9 cellular contexts compared by ENCODE assay signal in the genomic region with DNA sequence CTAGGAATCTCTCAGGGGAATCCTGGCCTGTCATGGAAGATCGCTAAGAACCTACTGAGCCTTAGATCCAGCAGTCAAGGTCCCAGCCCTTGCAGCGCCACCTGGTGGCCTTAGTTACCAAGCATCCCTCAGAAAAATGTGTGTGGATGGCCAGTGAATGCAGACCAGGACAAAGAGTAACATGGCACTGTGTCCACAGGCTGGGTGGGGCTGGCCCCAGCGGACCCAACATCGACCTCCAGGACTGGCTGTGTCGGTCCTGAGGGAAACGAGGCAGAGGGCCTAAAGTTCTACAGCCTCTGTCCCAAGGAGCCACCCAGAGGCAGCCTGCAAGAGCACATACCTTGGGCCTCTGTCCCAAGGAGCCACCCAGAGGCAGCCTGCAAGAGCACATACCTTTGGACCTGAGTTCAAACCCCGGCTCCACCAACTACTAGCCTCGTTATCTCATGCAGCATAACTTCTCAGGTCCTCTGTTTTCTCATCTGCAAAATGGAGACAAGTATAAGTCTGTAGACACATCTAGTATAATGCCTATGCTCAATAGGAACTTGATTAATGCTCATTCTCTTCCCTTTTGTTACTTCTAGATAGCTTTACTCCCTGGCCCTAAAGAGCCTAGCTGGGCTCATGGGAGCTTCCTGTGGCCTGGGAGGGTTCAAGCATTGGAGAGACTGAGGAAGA. TPM values are rescaled to one million over a fixed set of nuclear protein-coding genes. Genes with fewer than 3 reads are reported as not detected.
A peak's percentile ranks its signal among the peaks of the same experiment; 100 is the strongest.
DNase-seq lines count a peak whose midpoint lies in the region; ATAC-seq and TF ChIP-seq lines count a peak whose summit lies in the region.
"Had no signal": no experiment of that assay in that cellular context is flagged by ENCODE, and none has a peak within 500 bp of the region (broad histone marks: within the 10 kb centered on the region; RNA-seq: fewer than 3 reads in every experiment).

No MANE protein-coding gene starts in this region.

- WGBS in stomach, 5 donors = 19 to 41% (median 29%) methylated on average over 5 to 8 of the region's 8 CpGs

- no peak for TF ChIP-seq RAD21 in neural cell (conservative IDR thresholded peaks at IDR 0.05)

- intact Hi-C loops in Panc1 (cut with micrococcal nuclease; ENCODE audit: unreplicated experiment) = loop anchor here (1.0 to 5.0 kb wide), 4 partner anchors 58 to 280 kb away; a partner anchor contains a TSS
- intact Hi-C loops in stomach (cut with DNase I; ENCODE audit: low total_unique reads) = loop anchor here (5.0 to 10.0 kb wide), 2 partner anchors 144 to 174 kb away; no protein-coding TSS in a partner anchor

- H3K4me1 Mint-ChIP-seq in activated T-cell treated with anti-CD3 and anti-CD28 coated beads, Interleukin-2, amount 50 U/mL, for 24 hours (ENCODE audit: low read depth) = peaks cover 52% of the 10 kb centered on the region

- no peak overlapping the region for H3K4me3 ChIP-seq in Panc1 (ENCODE audit: low read depth in 2 of 2, low read length in 2 of 2)
- H3K4me3 ChIP-seq in neural cell (ENCODE audit: low read length) = no peak overlapping the region
- no peak overlapping the region for H3K4me3 ChIP-seq in stomach

- H3K36me3 ChIP-seq in KOPT-K1 (ENCODE audit: insufficient read depth, low read length) = no peaks in the 10 kb centered on the region
- H3K36me3 ChIP-seq in Panc1 (ENCODE audit: control insufficient read depth, insufficient read depth, low read length) = no peaks in the 10 kb centered on the region
- H3K36me3 ChIP-seq in neural cell (ENCODE audit: insufficient read depth, low read length) = no peaks in the 10 kb centered on the region
- H3K36me3 ChIP-seq in stomach = no peaks in the 10 kb centered on the region

- H3K9me3 ChIP-seq in KOPT-K1 (ENCODE audit: insufficient read depth, low read length, poor library complexity, severe bottlenecking) (no peaks in the 10 kb centered on the region), Panc1 (ENCODE audit: control insufficient read depth, insufficient read depth, low read depth, low read length) (no peaks in the 10 kb centered on the region), neural cell (ENCODE audit: low read length) (no peaks in the 10 kb centered on the region), stomach (no peaks in the 10 kb centered on the region)

- no peaks in the 10 kb centered on the region for H4K20me1 ChIP-seq in neural cell (ENCODE audit: insufficient read depth)

- no peaks in the 10 kb centered on the region for H3K79me2 ChIP-seq in neural cell (replicated peaks; ENCODE audit: insufficient read depth, low read length)

- no peak overlapping the region for H3K4me2 ChIP-seq in neural cell (ENCODE audit: low read length)

- no peak for TF ChIP-seq POLR2A in stomach (IDR thresholded peaks at IDR 0.05)

- no peak overlapping the region for H3K4me3 Mint-ChIP-seq in activated T-cell treated with anti-CD3 and anti-CD28 coated beads, Interleukin-2, amount 50 U/mL, for 24 hours
- H3K4me3 Mint-ChIP-seq: activated naive CD8-positive, alpha-beta T cell had no signal

- CTCF ChIA-PET in Panc1 (lab: Charles Lee) = interaction anchor here (0.7 to 1.3 kb wide), 3 partner anchors 11 to 139 kb away, joined by 3 to 6 read pairs (median 3); no protein-coding TSS in a partner anchor

- no peak overlapping the region for H3K9ac ChIP-seq in neural cell (ENCODE audit: low read length)

- POLR2A ChIA-PET in Panc1 (lab: Charles Lee) = no interaction called here

- DNase-seq in D341Med (ENCODE audit: low spot score) = peak; percentile 85
- DNase-seq in Panc1 (ENCODE audit: low read depth, low spot score) = peak; percentile 74
- DNase-seq in activated T-cell treated with anti-CD3 and anti-CD28 coated beads, Interleukin-2, amount 50 U/mL, for 24 hours = peak; percentile 85
- DNase-seq in fibroblast of peridontal ligament (ENCODE audit: extremely low read depth) = peak; percentile 67
- peak; percentile 88 for DNase-seq in stomach

- no peak overlapping the region for H2AFZ ChIP-seq in neural cell (ENCODE audit: low read depth, low read length)

- no peaks in the 10 kb centered on the region for H3K9me3 Mint-ChIP-seq in activated T-cell treated with anti-CD3 and anti-CD28 coated beads, Interleukin-2, amount 50 U/mL, for 24 hours

- H3K27me3 ChIP-seq in Panc1 (ENCODE audit: control insufficient read depth, insufficient read depth, low read length) (no peaks in the 10 kb centered on the region), neural cell (ENCODE audit: insufficient read depth, low read depth, low read length) (no peaks in the 10 kb centered on the region), stomach (no peaks in the 10 kb centered on the region)

- H3K9me2 ChIP-seq in neural cell (ENCODE audit: insufficient read depth, low read length) = no peaks in the 10 kb centered on the region

- no peak overlapping the region for H3K27ac Mint-ChIP-seq in activated T-cell treated with anti-CD3 and anti-CD28 coated beads, Interleukin-2, amount 50 U/mL, for 24 hours

- H3K36me3 Mint-ChIP-seq in activated T-cell treated with anti-CD3 and anti-CD28 coated beads, Interleukin-2, amount 50 U/mL, for 24 hours (ENCODE audit: low read depth) = no peaks in the 10 kb centered on the region
- H3K36me3 Mint-ChIP-seq: activated naive CD8-positive, alpha-beta T cell had no signal

- H3K27ac ChIP-seq in KOPT-K1 (ENCODE audit: low read depth, low read length, poor library complexity, severe bottlenecking) = peak overlapping the region; percentile 58
- no peak overlapping the region; the same call in 1 of the 2 replicates for H3K27ac ChIP-seq in Panc1 (ENCODE audit: low read length)
- no peak overlapping the region for H3K27ac ChIP-seq in neural cell (ENCODE audit: low read length)
- H3K27ac ChIP-seq in stomach = peak overlapping the region in 2 of 5 donors; percentile 30 to 48

- in situ Hi-C loops in Panc1 (cut with HindIII; ENCODE audit: low pct_unique_long_range_greater_than_20kb, low sequenced_read_pairs) = no loop called here

- no peaks in the 10 kb centered on the region for H3F3A ChIP-seq in neural cell (ENCODE audit: insufficient read depth, low read length, poor library complexity, severe bottlenecking)

- H3K4me1 ChIP-seq in Panc1 (ENCODE audit: control insufficient read depth, insufficient read depth, low read length) (peaks cover 3% of the 10 kb centered on the region; the same call in 1 of the 2 replicates), stomach (peaks cover under 1 to 50% (median 9%) of the 10 kb centered on the region in 4 donors)

- no peak for TF ChIP-seq EP300 in neural cell (conservative IDR thresholded peaks at IDR 0.05; ENCODE audit: poor library complexity, severe bottlenecking)
- no peak for TF ChIP-seq EP300 in stomach (IDR thresholded peaks at IDR 0.05)

- H3K27me3 Mint-ChIP-seq in activated T-cell treated with anti-CD3 and anti-CD28 coated beads, Interleukin-2, amount 50 U/mL, for 24 hours = no peaks in the 10 kb centered on the region
- H3K27me3 Mint-ChIP-seq: activated naive CD8-positive, alpha-beta T cell had no signal

- no TSS peak for BruUV-seq in Panc1 (replicated peaks; lab: Mats Ljungman, UMichigan)

- TF ChIP-seq CTCF in Panc1 (IDR thresholded peaks at IDR 0.05) (peak; percentile 95), neural cell (IDR thresholded peaks at IDR 0.05; ENCODE audit: poor library complexity, severe bottlenecking) (peak; percentile 55), stomach (IDR thresholded peaks at IDR 0.05) (peak in 5 of 7 experiments; percentile 72 to 88 (median 85))

- ATAC-seq in Panc1 = peak; percentile 98
- no peak for ATAC-seq in HG03457 (IDR thresholded peaks at IDR 0.05; ENCODE audit: unreplicated experiment)

TF ChIP-seq in neural cell, 6 proteins besides CTCF, POLR2A, EP300 and RAD21:
- TF ChIP-seq, protein P1, sequence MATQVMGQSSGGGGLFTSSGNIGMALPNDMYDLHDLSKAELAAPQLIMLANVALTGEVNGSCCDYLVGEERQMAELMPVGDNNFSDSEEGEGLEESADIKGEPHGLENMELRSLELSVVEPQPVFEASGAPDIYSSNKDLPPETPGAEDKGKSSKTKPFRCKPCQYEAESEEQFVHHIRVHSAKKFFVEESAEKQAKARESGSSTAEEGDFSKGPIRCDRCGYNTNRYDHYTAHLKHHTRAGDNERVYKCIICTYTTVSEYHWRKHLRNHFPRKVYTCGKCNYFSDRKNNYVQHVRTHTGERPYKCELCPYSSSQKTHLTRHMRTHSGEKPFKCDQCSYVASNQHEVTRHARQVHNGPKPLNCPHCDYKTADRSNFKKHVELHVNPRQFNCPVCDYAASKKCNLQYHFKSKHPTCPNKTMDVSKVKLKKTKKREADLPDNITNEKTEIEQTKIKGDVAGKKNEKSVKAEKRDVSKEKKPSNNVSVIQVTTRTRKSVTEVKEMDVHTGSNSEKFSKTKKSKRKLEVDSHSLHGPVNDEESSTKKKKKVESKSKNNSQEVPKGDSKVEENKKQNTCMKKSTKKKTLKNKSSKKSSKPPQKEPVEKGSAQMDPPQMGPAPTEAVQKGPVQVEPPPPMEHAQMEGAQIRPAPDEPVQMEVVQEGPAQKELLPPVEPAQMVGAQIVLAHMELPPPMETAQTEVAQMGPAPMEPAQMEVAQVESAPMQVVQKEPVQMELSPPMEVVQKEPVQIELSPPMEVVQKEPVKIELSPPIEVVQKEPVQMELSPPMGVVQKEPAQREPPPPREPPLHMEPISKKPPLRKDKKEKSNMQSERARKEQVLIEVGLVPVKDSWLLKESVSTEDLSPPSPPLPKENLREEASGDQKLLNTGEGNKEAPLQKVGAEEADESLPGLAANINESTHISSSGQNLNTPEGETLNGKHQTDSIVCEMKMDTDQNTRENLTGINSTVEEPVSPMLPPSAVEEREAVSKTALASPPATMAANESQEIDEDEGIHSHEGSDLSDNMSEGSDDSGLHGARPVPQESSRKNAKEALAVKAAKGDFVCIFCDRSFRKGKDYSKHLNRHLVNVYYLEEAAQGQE (IDR thresholded peaks at IDR 0.05; ENCODE audit: borderline replicate concordance) = no peak
- TF ChIP-seq SMC3 (conservative IDR thresholded peaks at IDR 0.05; ENCODE audit: poor library complexity) = peak; percentile 47
TF ChIP-seq in neural cell: peak in this region for 1.

RNA-seq across cellular contexts. Expression of a gene that starts 57.5 kb away (rescaled TPM):
- total RNA-seq in Panc1 (2021; ENCODE audit: unreplicated experiment) = 29.7 TPM
- 23.3 TPM for polyA plus RNA-seq in Panc1 (2012; ENCODE audit: insufficient read length)
- 148 and 225 TPM in 2 replicates for polyA plus RNA-seq in neural cell
- 407 and 439 TPM in 2 replicates for polyA minus RNA-seq in neural cell
- 100 to 1,000 TPM in 4 of 5 donors, 10 to 100 TPM in 1; 36.5 to 649 (median 168) TPM for total RNA-seq in stomach
- polyA plus RNA-seq in stomach = 10 to 100 TPM; 14.3 to 20.0 (median 18.3) TPM
